Comparison of ENCODE assay signal across 1 cellular context in the genomic region with DNA sequence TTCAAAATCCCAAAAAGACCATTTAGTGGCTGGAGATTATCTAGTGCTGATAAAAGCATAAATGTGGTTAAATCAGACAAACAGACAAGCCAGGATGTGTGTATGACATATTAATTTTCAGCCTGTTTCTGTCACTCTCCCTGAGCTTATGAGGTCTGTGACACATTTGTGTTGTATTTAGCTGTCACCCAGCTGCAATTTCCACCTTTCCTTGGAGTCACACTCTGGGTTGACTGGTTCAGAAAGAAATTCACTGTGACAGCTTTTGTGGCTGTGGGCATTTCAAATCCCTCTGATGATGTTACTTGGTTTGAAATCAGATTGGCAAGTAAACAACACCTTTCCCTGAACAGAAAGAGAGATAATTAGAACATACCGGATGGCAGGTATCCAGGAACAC.
TF ChIP-seq lines count a peak whose summit lies in the region.

No MANE protein-coding gene starts in this region.

TF ChIP-seq in SK-N-SH treated with all-trans-retinoic acid at 6 μM for 48 hours, 23 proteins besides CTCF, POLR2A, EP300 and RAD21 (continued from another document):
- TF ChIP-seq CREB5 (CRISPR knock-in tag; IDR thresholded peaks at IDR 0.05; ENCODE audit: low read depth) (no peak), ZNF8 (CRISPR knock-in tag; IDR thresholded peaks at IDR 0.05) (no peak), PPARA (CRISPR knock-in tag; IDR thresholded peaks at IDR 0.05; ENCODE audit: borderline replicate concordance) (no peak)
